9 cellular contexts compared by ENCODE assay signal in genomic region chr2:160387558-160388262, GRCh38.
A peak's percentile ranks its signal among the peaks of the same experiment; 100 is the strongest.
DNase-seq lines count a peak whose midpoint lies in the region; ATAC-seq and TF ChIP-seq lines count a peak whose summit lies in the region.
"Had no signal": no experiment of that assay in that cellular context is flagged by ENCODE, and none has a peak within 500 bp of the region (broad histone marks: within the 10 kb centered on the region; RNA-seq: fewer than 3 reads in every experiment).

No MANE protein-coding gene starts in this region.

- H4K20me1 ChIP-seq in GM23248 (ENCODE audit: insufficient read depth): no peaks in the 10 kb centered on the region

- POLR2A ChIA-PET in activated naive CD8-positive, alpha-beta T cell treated with anti-CD3 and anti-CD28 coated beads, Interleukin-2, amount 10 ng/mL, durations not matched to agents 7 days and 5 days (lab: Charles Lee): interaction anchor here (1.2 to 1.3 kb wide), 3 partner anchors 10 to 97 kb away, joined by 4 read pairs; no protein-coding TSS in a partner anchor

- WGBS in GM23248 (ENCODE audit: low coverage in 1 of 2, low lambda C conversion rate in 2 of 2, missing lambda C conversion rate in 2 of 2), 2 experiments: 1 to 7% methylated on average over 3 of the region's 3 CpGs
- 22 to 23% methylated on average over 3 of the region's 3 CpGs for WGBS in heart right ventricle, 2 donors

- DNase-seq in GM23248: peak; percentile 99
- DNase-seq in activated naive CD8-positive, alpha-beta T cell treated with anti-CD3 and anti-CD28 coated beads, Interleukin-2, amount 10 ng/mL, durations not matched to agents 7 days and 5 days: no peak
- DNase-seq in heart right ventricle: peak; percentile 43 to 85
- DNase-seq in SK-N-DZ (ENCODE audit: low spot score): no peak
- DNase-seq in NCI-H1436 treated with DMSO at 0.1 percent for 48 hours (lab: John Stamatoyannopoulos, UW): no peak
- DNase-seq in occipital lobe (lab: John Stamatoyannopoulos, UW): no peak

- H3K9ac ChIP-seq in GM23248 (peak overlapping the region; percentile 80), skeletal muscle satellite cell (ENCODE audit: low read depth, low read length) (peak overlapping the region; percentile 84)

- no peak for TF ChIP-seq CTCF in heart right ventricle (IDR thresholded peaks at IDR 0.05)

- H3K9me3 Mint-ChIP-seq in activated naive CD8-positive, alpha-beta T cell treated with anti-CD3 and anti-CD28 coated beads, Interleukin-2, amount 10 ng/mL, durations not matched to agents 7 days and 5 days: no peaks in the 10 kb centered on the region

- in situ Hi-C loops in GM23248 (cut with MboI): no loop called here

- intact Hi-C loops in heart right ventricle (cut with DNase I): no loop called here

- peaks cover 97% of the 10 kb centered on the region for H3K79me2 ChIP-seq in GM23248 (ENCODE audit: insufficient read depth)

- peak overlapping the region; percentile 84 for H3K27ac Mint-ChIP-seq in activated naive CD8-positive, alpha-beta T cell treated with anti-CD3 and anti-CD28 coated beads, Interleukin-2, amount 10 ng/mL, durations not matched to agents 7 days and 5 days

- no peaks in the 10 kb centered on the region for H3K27me3 ChIP-seq in GM23248 (replicated peaks; ENCODE audit: insufficient read depth)
- no peaks in the 10 kb centered on the region for H3K27me3 ChIP-seq in heart right ventricle
- H3K27me3 ChIP-seq in skeletal muscle satellite cell (ENCODE audit: control insufficient read depth, insufficient read depth, low read length): no peaks in the 10 kb centered on the region

- no peaks in the 10 kb centered on the region for H3K27me3 Mint-ChIP-seq in activated naive CD8-positive, alpha-beta T cell treated with anti-CD3 and anti-CD28 coated beads, Interleukin-2, amount 10 ng/mL, durations not matched to agents 7 days and 5 days

- no peaks in the 10 kb centered on the region for H3K9me3 ChIP-seq in GM23248 (ENCODE audit: low read depth)
- no peaks in the 10 kb centered on the region for H3K9me3 ChIP-seq in heart right ventricle
- no peaks in the 10 kb centered on the region for H3K9me3 ChIP-seq in skeletal muscle satellite cell (replicated peaks; ENCODE audit: low read length)

- H3K4me1 ChIP-seq in GM23248 (ENCODE audit: insufficient read depth) (peaks cover 78% of the 10 kb centered on the region), heart right ventricle (peaks cover 13 to 100% (median 70%) of the 10 kb centered on the region in 9 donors), skeletal muscle satellite cell (ENCODE audit: control insufficient read depth, insufficient read depth, low read length) (peaks cover 80% of the 10 kb centered on the region)

- H3K36me3 ChIP-seq in GM23248 (ENCODE audit: low read depth): no peaks in the 10 kb centered on the region
- H3K36me3 ChIP-seq in heart right ventricle: peaks cover 0 to 9% (median 0%) of the 10 kb centered on the region in 9 donors
- peaks cover 6% of the 10 kb centered on the region for H3K36me3 ChIP-seq in skeletal muscle satellite cell (ENCODE audit: insufficient read depth, low read length)

- H2AFZ ChIP-seq in GM23248: no peak overlapping the region

- peaks cover 92% of the 10 kb centered on the region for H3F3A ChIP-seq in GM23248 (ENCODE audit: insufficient read depth)

- H3K4me2 ChIP-seq in GM23248 (ENCODE audit: unreplicated experiment): peak overlapping the region; percentile 64
- peak overlapping the region; percentile 73 for H3K4me2 ChIP-seq in skeletal muscle satellite cell (ENCODE audit: low read length)

- peak; percentile 9 for ATAC-seq in activated naive CD8-positive, alpha-beta T cell treated with anti-CD3 and anti-CD28 coated beads, Interleukin-2, amount 10 ng/mL, durations not matched to agents 7 days and 5 days (ENCODE audit: low read depth)
- ATAC-seq in heart right ventricle (peak; percentile 87 to 95 (median 94)), HG03108 (IDR thresholded peaks at IDR 0.05; ENCODE audit: unreplicated experiment) (no peak)
- ATAC-seq: Panc1 had no signal

- H3K36me3 Mint-ChIP-seq in activated naive CD8-positive, alpha-beta T cell treated with anti-CD3 and anti-CD28 coated beads, Interleukin-2, amount 10 ng/mL, durations not matched to agents 7 days and 5 days: peaks cover 20% of the 10 kb centered on the region

- peak overlapping the region; percentile 75 for H3K4me3 Mint-ChIP-seq in activated naive CD8-positive, alpha-beta T cell treated with anti-CD3 and anti-CD28 coated beads, Interleukin-2, amount 10 ng/mL, durations not matched to agents 7 days and 5 days

- H3K4me3 ChIP-seq in GM23248 (peak overlapping the region; percentile 54), heart right ventricle (peak overlapping the region in 3 of 10 donors; percentile 0 to 18 (median 14)), skeletal muscle satellite cell (ENCODE audit: low read length) (peak overlapping the region; percentile 51)

- H3K27ac ChIP-seq in GM23248: peak overlapping the region; percentile 96
- peak overlapping the region; percentile 73 to 94 (median 86) for H3K27ac ChIP-seq in heart right ventricle

- no peaks in the 10 kb centered on the region for H3K9me2 ChIP-seq in GM23248 (ENCODE audit: insufficient read depth)

- H3K4me1 Mint-ChIP-seq in activated naive CD8-positive, alpha-beta T cell treated with anti-CD3 and anti-CD28 coated beads, Interleukin-2, amount 10 ng/mL, durations not matched to agents 7 days and 5 days: peaks cover 54% of the 10 kb centered on the region

Comparison
In these comparisons a context has a peak if more than half of its experiments do, and no peak if none do; other contexts are left out.
1. DNase-seq: peak in GM23248 (single experiment) and heart right ventricle (2 of 2); none in activated naive CD8-positive, alpha-beta T cell treated with anti-CD3 and anti-CD28 coated beads, Interleukin-2, amount 10 ng/mL, durations not matched to agents 7 days and 5 days (single experiment), SK-N-DZ (single experiment), NCI-H1436 treated with DMSO at 0.1 percent for 48 hours (single experiment) and occipital lobe (single experiment).